In genomic region chr3:30864836-30865235, GRCh38 we compare ENCODE assay signal across 30 cellular contexts. TPM values are rescaled to one million over a fixed set of nuclear protein-coding genes. Genes with fewer than 3 reads are reported as not detected.
"Had no signal": no experiment of that assay in that cellular context is flagged by ENCODE, and none has a peak within 500 bp of the region (broad histone marks: within the 10 kb centered on the region; RNA-seq: fewer than 3 reads in every experiment).

No MANE protein-coding gene starts in this region.

- H3K36me3 Mint-ChIP-seq: activated naive CD8-positive, alpha-beta T cell treated with anti-CD3 and anti-CD28 coated beads for 36 hours; natural killer cell treated with Interleukin-12 subunit alpha and Interleukin-12 subunit beta and Interleukin-15 and Interleukin-18, amount 100 ng/mL, for 72 hours; stimulated activated naive B cell treated with anti-CD40 and anti-IgM and Interleukin-4, amounts not matched to agents 10 μg/mL and 1 μg/mL and 100 μg/mL, for 72 hours had no signal

- H3K27me3 Mint-ChIP-seq: activated naive CD8-positive, alpha-beta T cell treated with anti-CD3 and anti-CD28 coated beads for 36 hours; stimulated activated naive B cell treated with anti-CD40 and anti-IgM and Interleukin-4, amounts not matched to agents 10 μg/mL and 1 μg/mL and 100 μg/mL, for 72 hours had no signal

- H3K27me3 ChIP-seq: adrenal gland, ascending aorta, brain microvascular endothelial cell, left lung, right lobe of liver, stomach, suprapubic skin, tibial artery had no signal

- H3K4me1 ChIP-seq: adrenal gland, left lung, right lobe of liver, stomach, suprapubic skin had no signal

- H3K9me3 Mint-ChIP-seq: activated naive CD4-positive, alpha-beta T cell treated with anti-CD3 and anti-CD28 coated beads for 36 hours; activated naive CD8-positive, alpha-beta T cell treated with anti-CD3 and anti-CD28 coated beads for 36 hours; natural killer cell treated with Interleukin-12 subunit alpha and Interleukin-12 subunit beta and Interleukin-15 and Interleukin-18, amount 100 ng/mL, for 72 hours; stimulated activated naive B cell treated with anti-CD40 and anti-IgM and Interleukin-4, amounts not matched to agents 10 μg/mL and 1 μg/mL and 100 μg/mL, for 72 hours had no signal

- H3K4me3 ChIP-seq: adrenal gland, left lung, lung, right lobe of liver, stomach, suprapubic skin, tibial artery had no signal

- H3K27ac ChIP-seq: adrenal gland, brain microvascular endothelial cell, left lung, right lobe of liver, stomach, suprapubic skin, tibial artery, VCaP had no signal

- H3K9me3 ChIP-seq: adrenal gland, ascending aorta, left lung, right lobe of liver, stomach, suprapubic skin, tibial artery had no signal

- H3K27ac Mint-ChIP-seq: activated naive CD4-positive, alpha-beta T cell treated with anti-CD3 and anti-CD28 coated beads for 36 hours; activated naive CD8-positive, alpha-beta T cell treated with anti-CD3 and anti-CD28 coated beads for 36 hours; natural killer cell treated with Interleukin-12 subunit alpha and Interleukin-12 subunit beta and Interleukin-15 and Interleukin-18, amount 100 ng/mL, for 72 hours; stimulated activated naive B cell treated with anti-CD40 and anti-IgM and Interleukin-4, amounts not matched to agents 10 μg/mL and 1 μg/mL and 100 μg/mL, for 72 hours had no signal

- DNase-seq: activated CD4-positive, alpha-beta T cell treated with anti-CD3 and anti-CD28 coated beads for 48 hours; activated CD4-positive, alpha-beta T cell treated with anti-CD3 and anti-CD28 coated beads, Interleukin-2, amount 50 U/mL, for 48 hours; activated CD8-positive, alpha-beta memory T cell treated with anti-CD3 and anti-CD28 coated beads for 24 hours; activated effector memory CD4-positive, alpha-beta T cell treated with Interleukin-2 at 50 U/mL for 16 hours; activated naive CD4-positive, alpha-beta T cell treated with anti-CD3 and anti-CD28 coated beads for 36 hours; activated naive CD8-positive, alpha-beta T cell treated with anti-CD3 and anti-CD28 coated beads for 36 hours; adrenal gland; brain microvascular endothelial cell; cortex of kidney; kidney glomerular epithelial cell; left lung; mesendoderm; right lobe of liver; small intestine; stimulated activated CD4-positive, alpha-beta T cell treated with anti-CD3 and anti-CD28 coated beads, Interleukin-1b, Interleukin-23, amount 100 ng/mL, for 48 hours; stimulated activated naive B cell treated with anti-CD40 and anti-IgM and Interleukin-4, amounts not matched to agents 10 μg/mL and 1 μg/mL and 100 μg/mL, for 72 hours; stomach; tibial artery had no signal

- ATAC-seq: activated CD4-positive, CD25-positive, alpha-beta regulatory T cell treated with anti-CD3 and anti-CD28 coated beads, Interleukin-2, amount 50 U/mL, for 24 hours; left lung; natural killer cell treated with Interleukin-12 subunit alpha and Interleukin-12 subunit beta and Interleukin-15 and Interleukin-18, amount 100 ng/mL, for 72 hours; right lobe of liver; stimulated activated naive B cell treated with anti-CD40 and anti-IgM and Interleukin-4, amounts not matched to agents 10 μg/mL and 1 μg/mL and 100 μg/mL, for 72 hours had no signal

- H3K4me3 Mint-ChIP-seq: activated naive CD4-positive, alpha-beta T cell treated with anti-CD3 and anti-CD28 coated beads for 36 hours; activated naive CD8-positive, alpha-beta T cell treated with anti-CD3 and anti-CD28 coated beads for 36 hours; natural killer cell treated with Interleukin-12 subunit alpha and Interleukin-12 subunit beta and Interleukin-15 and Interleukin-18, amount 100 ng/mL, for 72 hours; stimulated activated naive B cell treated with anti-CD40 and anti-IgM and Interleukin-4, amounts not matched to agents 10 μg/mL and 1 μg/mL and 100 μg/mL, for 72 hours had no signal

- H3K4me1 Mint-ChIP-seq: activated naive CD8-positive, alpha-beta T cell treated with anti-CD3 and anti-CD28 coated beads for 36 hours; stimulated activated naive B cell treated with anti-CD40 and anti-IgM and Interleukin-4, amounts not matched to agents 10 μg/mL and 1 μg/mL and 100 μg/mL, for 72 hours had no signal

- H3K36me3 ChIP-seq: adrenal gland, ascending aorta, brain microvascular endothelial cell, left lung, right lobe of liver, stomach, suprapubic skin, tibial artery had no signal

RNA-seq across cellular contexts. Expression of gene GADL1, which starts 29.6 kb away (rescaled TPM):
- total RNA-seq: activated naive CD4-positive, alpha-beta T cell treated with anti-CD3 and anti-CD28 coated beads for 36 hours; activated naive CD8-positive, alpha-beta T cell treated with anti-CD3 and anti-CD28 coated beads for 36 hours; ascending aorta; chondrocyte; endothelial cell of umbilical vein; natural killer cell treated with Interleukin-12 subunit alpha and Interleukin-12 subunit beta and Interleukin-15 and Interleukin-18, amount 100 ng/mL, for 72 hours; osteocyte; renal cortical epithelial cell; right lobe of liver; suprapubic skin; T-helper 2 cell treated with Interferon-gamma antibody and Interleukin-4, amounts not matched to agents 100 ng/mL and 5 ng/mL, for 36 hours had no signal
- polyA plus RNA-seq: endothelial cell of umbilical vein, small intestine, urinary bladder had no signal
